Comparison of ENCODE assay signal across 21 cellular contexts in genomic region chr4:26978387-26979071, GRCh38.
DNase-seq lines count a peak whose midpoint lies in the region; ATAC-seq and TF ChIP-seq lines count a peak whose summit lies in the region.
"Had no signal": no experiment of that assay in that cellular context is flagged by ENCODE, and none has a peak within 500 bp of the region (broad histone marks: within the 10 kb centered on the region; RNA-seq: fewer than 3 reads in every experiment).

No MANE protein-coding gene starts in this region.

- CTCF ChIA-PET in CD4-positive, alpha-beta T cell (lab: Charles Lee), result no interaction called here

- intact Hi-C loops in CD4-positive, alpha-beta T cell (cut with DNase I, micrococcal nuclease), result no loop called here

- peaks cover 71% of the 10 kb centered on the region for H3K4me1 Mint-ChIP-seq in CD4-positive, alpha-beta T cell (ENCODE audit: low read depth)
- H3K4me1 Mint-ChIP-seq in activated naive CD8-positive, alpha-beta T cell treated with anti-CD3 and anti-CD28 coated beads for 36 hours, result peaks cover 44% of the 10 kb centered on the region
- H3K4me1 Mint-ChIP-seq in memory B cell, result peaks cover 41% of the 10 kb centered on the region

- H3K27ac Mint-ChIP-seq in CD4-positive, alpha-beta T cell, result peak overlapping the region; percentile 2
- peak overlapping the region; percentile 18 for H3K27ac Mint-ChIP-seq in activated naive CD8-positive, alpha-beta T cell treated with anti-CD3 and anti-CD28 coated beads for 36 hours
- peak overlapping the region; percentile 79 for H3K27ac Mint-ChIP-seq in memory B cell

- no peaks in the 10 kb centered on the region for H3K9me3 Mint-ChIP-seq in CD4-positive, alpha-beta T cell
- peaks cover 3% of the 10 kb centered on the region for H3K9me3 Mint-ChIP-seq in activated naive CD8-positive, alpha-beta T cell treated with anti-CD3 and anti-CD28 coated beads for 36 hours
- no peaks in the 10 kb centered on the region for H3K9me3 Mint-ChIP-seq in memory B cell

- no peaks in the 10 kb centered on the region for H3K27me3 Mint-ChIP-seq in CD4-positive, alpha-beta T cell
- no peaks in the 10 kb centered on the region for H3K27me3 Mint-ChIP-seq in activated naive CD8-positive, alpha-beta T cell treated with anti-CD3 and anti-CD28 coated beads for 36 hours
- H3K27me3 Mint-ChIP-seq in memory B cell, result no peaks in the 10 kb centered on the region
- H3K27me3 Mint-ChIP-seq: stimulated activated naive CD8-positive, alpha-beta T cell treated with anti-CD3 and anti-CD28 coated beads, Interleukin-15, amount 100 ng/mL, for 72 hours had no signal

- no peak for ATAC-seq in CD4-positive, alpha-beta T cell (ENCODE audit: poor library complexity)
- ATAC-seq in memory B cell (ENCODE audit: low read depth) (peak; percentile 73), HG03571 (IDR thresholded peaks at IDR 0.05; ENCODE audit: unreplicated experiment) (no peak)
- ATAC-seq: left colon; psoas muscle; stimulated activated naive CD8-positive, alpha-beta T cell treated with anti-CD3 and anti-CD28 coated beads, Interleukin-15, amount 100 ng/mL, for 72 hours had no signal

- in situ Hi-C loops in G401 (cut with HindIII; ENCODE audit: low sequenced_read_pairs), result no loop called here

- no peaks in the 10 kb centered on the region for H3K9me3 ChIP-seq in CD4-positive, alpha-beta T cell (ENCODE audit: control insufficient read depth, low read length)
- H3K9me3 ChIP-seq: psoas muscle, tibial nerve had no signal

- no peak overlapping the region for H3K4me3 Mint-ChIP-seq in CD4-positive, alpha-beta T cell
- H3K4me3 Mint-ChIP-seq in activated naive CD8-positive, alpha-beta T cell treated with anti-CD3 and anti-CD28 coated beads for 36 hours, result no peak overlapping the region
- H3K4me3 Mint-ChIP-seq in memory B cell, result no peak overlapping the region
- H3K4me3 Mint-ChIP-seq: stimulated activated naive CD8-positive, alpha-beta T cell treated with anti-CD3 and anti-CD28 coated beads, Interleukin-15, amount 100 ng/mL, for 72 hours had no signal

- DNase-seq in CD4-positive, alpha-beta T cell, result no peak
- peak; percentile 24 for DNase-seq in G401 (ENCODE audit: low spot score)
- DNase-seq in activated naive CD8-positive, alpha-beta T cell treated with anti-CD3 and anti-CD28 coated beads for 36 hours, result no peak
- DNase-seq in memory B cell (ENCODE audit: low spot score in 2 of 2), result no peak
- no peak for DNase-seq in GM19240 (ENCODE audit: insufficient read length, low spot score)
- DNase-seq in GDM1 (lab: John Stamatoyannopoulos, UW), result no peak
- DNase-seq: activated CD4-positive, alpha-beta T cell treated with anti-CD3 and anti-CD28 coated beads for 48 hours; activated CD8-positive, alpha-beta memory T cell treated with anti-CD3 and anti-CD28 coated beads, Interleukin-2, amount 50 U/mL, for 4 hours; activated effector memory CD4-positive, alpha-beta T cell treated with anti-CD3 and anti-CD28 coated beads, Interleukin-2, amount 50 U/mL, for 16 hours; anterior cingulate cortex; cerebellar nuclear complex; COR-L47; DMS79 treated with DMSO at 0.1 percent for 48 hours; left colon; NCI-H526; psoas muscle; stimulated activated CD4-positive, alpha-beta T cell treated with anti-CD3 and anti-CD28 coated beads, Interleukin-2, amount 100 ng/mL, for 24 hours; stimulated activated naive CD8-positive, alpha-beta T cell treated with anti-CD3 and anti-CD28 coated beads, Interleukin-15, amount 100 ng/mL, for 72 hours; SW 1271 had no signal

- H3K36me3 Mint-ChIP-seq in CD4-positive, alpha-beta T cell (ENCODE audit: low read depth), result peaks cover 4% of the 10 kb centered on the region
- H3K36me3 Mint-ChIP-seq in activated naive CD8-positive, alpha-beta T cell treated with anti-CD3 and anti-CD28 coated beads for 36 hours, result peaks cover 37% of the 10 kb centered on the region
- peaks cover 25% of the 10 kb centered on the region for H3K36me3 Mint-ChIP-seq in memory B cell

- POLR2A ChIA-PET in CD4-positive, alpha-beta T cell (lab: Charles Lee), result interaction anchor here (1.2 kb wide), 1 partner anchor 118 kb away, joined by 3 read pairs; the partner anchor contains the start of gene STIM2

- no peak for TF ChIP-seq CTCF in CD4-positive, alpha-beta T cell (IDR thresholded peaks at IDR 0.05)

- no peaks in the 10 kb centered on the region for H3K27me3 ChIP-seq in CD4-positive, alpha-beta T cell (ENCODE audit: control insufficient read depth, insufficient read depth, low read length)
- H3K27me3 ChIP-seq: tibial nerve had no signal

- H3K27ac ChIP-seq in CD4-positive, alpha-beta T cell (ENCODE audit: low read depth, low read length), result no peak overlapping the region
- H3K27ac ChIP-seq: psoas muscle, tibial nerve had no signal

Comparison
In these comparisons a context has a peak if more than half of its experiments do, and no peak if none do; other contexts are left out.
1. H3K27ac Mint-ChIP-seq: peak in every context shown above with its lines; median percentile 79 in memory B cell; 18 in activated naive CD8-positive, alpha-beta T cell treated with anti-CD3 and anti-CD28 coated beads for 36 hours; 2 in CD4-positive, alpha-beta T cell.